ENCODE assay signal across 8 cellular contexts in genomic region chr10:89837173-89838001, GRCh38.
DNase-seq lines count a peak whose midpoint lies in the region; ATAC-seq and TF ChIP-seq lines count a peak whose summit lies in the region.

No MANE protein-coding gene starts in this region.

- peak overlapping the region; percentile 77 for H3K27ac Mint-ChIP-seq in CD8-positive, alpha-beta T cell
- H3K27ac Mint-ChIP-seq in HFFc6: no peak overlapping the region
- peak overlapping the region; percentile 49 for H3K27ac Mint-ChIP-seq in activated CD8-positive, alpha-beta T cell treated with anti-CD3 and anti-CD28 coated beads for 36 hours

- H3K27me3 Mint-ChIP-seq in CD8-positive, alpha-beta T cell (ENCODE audit: low read depth): no peaks in the 10 kb centered on the region
- peaks cover 16% of the 10 kb centered on the region for H3K27me3 Mint-ChIP-seq in HFFc6 (ENCODE audit: insufficient read depth)
- H3K27me3 Mint-ChIP-seq in activated CD8-positive, alpha-beta T cell treated with anti-CD3 and anti-CD28 coated beads for 36 hours: peaks cover 2% of the 10 kb centered on the region

- H3K27ac ChIP-seq in CD8-positive, alpha-beta T cell (ENCODE audit: low read depth, low read length): peak overlapping the region; percentile 22
- H3K27ac ChIP-seq in esophagus muscularis mucosa (replicated peaks in 1 of 4) (peak overlapping the region; percentile 2 to 68 (median 57)), parathyroid adenoma (no peak overlapping the region)

- no peaks in the 10 kb centered on the region for H3K36me3 Mint-ChIP-seq in CD8-positive, alpha-beta T cell
- H3K36me3 Mint-ChIP-seq in HFFc6 (ENCODE audit: low read depth): no peaks in the 10 kb centered on the region
- no peaks in the 10 kb centered on the region for H3K36me3 Mint-ChIP-seq in activated CD8-positive, alpha-beta T cell treated with anti-CD3 and anti-CD28 coated beads for 36 hours (ENCODE audit: low read depth)

- peak in 5 of 7 experiments; percentile 20 to 63 (median 27) for DNase-seq in CD8-positive, alpha-beta T cell
- DNase-seq in HFFc6: no peak
- peak; percentile 46 for DNase-seq in activated CD8-positive, alpha-beta T cell treated with anti-CD3 and anti-CD28 coated beads for 36 hours
- peak; percentile 91 for DNase-seq in esophagus muscularis mucosa (ENCODE audit: extremely low spot score)
- no peak for DNase-seq in NCI-H1105 treated with DMSO at 0.1 percent for 48 hours (lab: John Stamatoyannopoulos, UW)
- no peak for DNase-seq in A172 (ENCODE audit: low spot score)

- ATAC-seq in CD8-positive, alpha-beta T cell: peak; percentile 69
- ATAC-seq in activated CD8-positive, alpha-beta T cell treated with anti-CD3 and anti-CD28 coated beads for 36 hours: peak; percentile 66
- ATAC-seq in GM21717 (IDR thresholded peaks at IDR 0.05; ENCODE audit: unreplicated experiment): no peak

- peaks cover 8% of the 10 kb centered on the region for H3K4me1 ChIP-seq in CD8-positive, alpha-beta T cell (ENCODE audit: insufficient read depth, low read length)
- peaks cover 0 to 24% (median 18%) of the 10 kb centered on the region in 4 donors for H3K4me1 ChIP-seq in esophagus muscularis mucosa
- no peaks in the 10 kb centered on the region for H3K4me1 ChIP-seq in parathyroid adenoma

- peak overlapping the region; percentile 86 for H3K4me3 Mint-ChIP-seq in CD8-positive, alpha-beta T cell
- H3K4me3 Mint-ChIP-seq in HFFc6: peak overlapping the region; percentile 83
- H3K4me3 Mint-ChIP-seq in activated CD8-positive, alpha-beta T cell treated with anti-CD3 and anti-CD28 coated beads for 36 hours: peak overlapping the region; percentile 71

- TF ChIP-seq EP300 in esophagus muscularis mucosa (IDR thresholded peaks at IDR 0.05): no peak

- TF ChIP-seq CTCF in CD8-positive, alpha-beta T cell (IDR thresholded peaks at IDR 0.05): no peak
- TF ChIP-seq CTCF in HFFc6 (IDR thresholded peaks at IDR 0.05) (no peak), esophagus muscularis mucosa (IDR thresholded peaks at IDR 0.05) (no peak), parathyroid adenoma (IDR thresholded peaks at IDR 0.05) (no peak)
- no peak for TF ChIP-seq CTCF in activated CD8-positive, alpha-beta T cell treated with anti-CD3 and anti-CD28 coated beads for 36 hours (IDR thresholded peaks at IDR 0.05)

- H3K9ac ChIP-seq in parathyroid adenoma: no peak overlapping the region

- CTCF ChIA-PET in CD8-positive, alpha-beta T cell (lab: Charles Lee): no interaction called here
- CTCF ChIA-PET in activated CD8-positive, alpha-beta T cell treated with anti-CD3 and anti-CD28 coated beads for 36 hours (lab: Charles Lee): interaction anchor here (0.6 to 1.0 kb wide), 4 partner anchors 9 to 41 kb away, joined by 3 read pairs; no protein-coding TSS in a partner anchor

- H3K4me1 Mint-ChIP-seq in CD8-positive, alpha-beta T cell (ENCODE audit: low read depth): peaks cover 12% of the 10 kb centered on the region
- H3K4me1 Mint-ChIP-seq in HFFc6 (ENCODE audit: low read depth): peaks cover 7% of the 10 kb centered on the region
- peaks cover 6% of the 10 kb centered on the region for H3K4me1 Mint-ChIP-seq in activated CD8-positive, alpha-beta T cell treated with anti-CD3 and anti-CD28 coated beads for 36 hours (ENCODE audit: low read depth)

- H3K27me3 ChIP-seq in CD8-positive, alpha-beta T cell (ENCODE audit: insufficient read depth, low read length): no peaks in the 10 kb centered on the region
- no peaks in the 10 kb centered on the region for H3K27me3 ChIP-seq in esophagus muscularis mucosa
- no peaks in the 10 kb centered on the region for H3K27me3 ChIP-seq in parathyroid adenoma (ENCODE audit: control insufficient read depth, insufficient read depth, low read length)

- peak overlapping the region; percentile 52 for H3K4me2 ChIP-seq in parathyroid adenoma (ENCODE audit: low read length)

- H2AFZ ChIP-seq in parathyroid adenoma: peak overlapping the region; percentile 80

- no peaks in the 10 kb centered on the region for H3K9me3 ChIP-seq in CD8-positive, alpha-beta T cell (ENCODE audit: low read length)
- peaks cover 0 to 4% (median 0%) of the 10 kb centered on the region in 4 donors for H3K9me3 ChIP-seq in esophagus muscularis mucosa
- H3K9me3 ChIP-seq in parathyroid adenoma (ENCODE audit: control insufficient read depth, low read length): no peaks in the 10 kb centered on the region

- no peak for TF ChIP-seq POLR2A in esophagus muscularis mucosa (IDR thresholded peaks at IDR 0.05; ENCODE audit: low read depth)

- POLR2A ChIA-PET in CD8-positive, alpha-beta T cell (lab: Charles Lee): no interaction called here
- POLR2A ChIA-PET in activated CD8-positive, alpha-beta T cell treated with anti-CD3 and anti-CD28 coated beads for 36 hours (lab: Charles Lee): no interaction called here

- no peaks in the 10 kb centered on the region for H3K36me3 ChIP-seq in CD8-positive, alpha-beta T cell (ENCODE audit: insufficient read depth, low read length)
- no peaks in the 10 kb centered on the region for H3K36me3 ChIP-seq in esophagus muscularis mucosa
- H3K36me3 ChIP-seq in parathyroid adenoma (ENCODE audit: control insufficient read depth, insufficient read depth, low read length): no peaks in the 10 kb centered on the region

- peaks cover 3% of the 10 kb centered on the region for H3K9me3 Mint-ChIP-seq in CD8-positive, alpha-beta T cell
- H3K9me3 Mint-ChIP-seq in HFFc6: no peaks in the 10 kb centered on the region
- peaks cover 8% of the 10 kb centered on the region for H3K9me3 Mint-ChIP-seq in activated CD8-positive, alpha-beta T cell treated with anti-CD3 and anti-CD28 coated beads for 36 hours

- H3K79me2 ChIP-seq in parathyroid adenoma: no peaks in the 10 kb centered on the region

- intact Hi-C loops in CD8-positive, alpha-beta T cell (cut with DNase I, micrococcal nuclease): no loop called here
- intact Hi-C loops in activated CD8-positive, alpha-beta T cell treated with anti-CD3 and anti-CD28 coated beads for 36 hours (cut with micrococcal nuclease): no loop called here
- intact Hi-C loops in esophagus muscularis mucosa (cut with DNase I): no loop called here

- 21% methylated on average over 30 of the region's 60 CpGs for WGBS in esophagus muscularis mucosa

- peak overlapping the region; percentile 78 for H3K4me3 ChIP-seq in CD8-positive, alpha-beta T cell (ENCODE audit: low read depth, low read length)
- peak overlapping the region; percentile 61 to 65 (median 62) for H3K4me3 ChIP-seq in esophagus muscularis mucosa
- peak overlapping the region; percentile 38 for H3K4me3 ChIP-seq in parathyroid adenoma (ENCODE audit: low read depth, low read length)

Comparison
In these comparisons a context has a peak if more than half of its experiments do, and no peak if none do; other contexts are left out.
1. DNase-seq: peak in CD8-positive, alpha-beta T cell (5 of 7), activated CD8-positive, alpha-beta T cell treated with anti-CD3 and anti-CD28 coated beads for 36 hours (single experiment) and esophagus muscularis mucosa (single experiment); none in HFFc6 (single experiment), NCI-H1105 treated with DMSO at 0.1 percent for 48 hours (single experiment) and A172 (single experiment).
2. Peak in every context shown above with its lines, with median percentiles within 50 percentile points of each other: H3K4me3 ChIP-seq and H3K4me3 Mint-ChIP-seq.